Comparison of ENCODE assay signal across 6 cellular contexts in the genomic region with DNA sequence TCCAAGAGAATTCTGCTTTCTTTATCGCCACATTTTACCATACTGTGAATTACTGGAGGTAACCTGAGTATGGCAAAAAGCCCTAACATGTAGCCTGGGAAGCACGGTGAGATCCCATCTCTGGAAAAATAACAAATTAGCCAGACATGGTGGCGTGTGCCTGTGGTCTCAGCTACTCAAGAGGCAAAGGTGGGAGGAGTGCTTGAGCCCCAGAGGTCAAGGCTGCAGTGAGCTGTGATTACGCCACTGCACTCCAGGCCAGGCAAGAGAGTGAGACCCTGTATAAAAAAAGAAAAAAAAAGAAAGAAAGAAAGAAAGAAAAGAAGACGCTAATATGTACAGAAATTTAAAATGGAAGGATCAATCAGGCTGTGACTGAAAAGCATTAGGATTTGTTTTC.
"Had no signal": no experiment of that assay in that cellular context is flagged by ENCODE, and none has a peak within 500 bp of the region (broad histone marks: within the 10 kb centered on the region; RNA-seq: fewer than 3 reads in every experiment).

No MANE protein-coding gene starts in this region.

- H3K4me1 ChIP-seq: HAP-1 had no signal

- H3K27me3 Mint-ChIP-seq: IgD-negative memory B cell had no signal

- DNase-seq: GOT3, HFFc6 had no signal

- H3K9me3 ChIP-seq: HAP-1 had no signal

- H3K4me3 Mint-ChIP-seq: HFFc6, IgD-negative memory B cell had no signal

- H3K36me3 ChIP-seq: HAP-1 had no signal

- H3K9me3 Mint-ChIP-seq: HFFc6, IgD-negative memory B cell had no signal

- H3K4me1 Mint-ChIP-seq: IgD-negative memory B cell had no signal

- FAIRE-seq: HTR-8/SVneo had no signal

- ATAC-seq: HCT116 had no signal

- H3K4me3 ChIP-seq: HAP-1 had no signal

- H3K27ac Mint-ChIP-seq: HFFc6, IgD-negative memory B cell had no signal
